Comparison of ENCODE assay signal across 11 cellular contexts in the genomic region with DNA sequence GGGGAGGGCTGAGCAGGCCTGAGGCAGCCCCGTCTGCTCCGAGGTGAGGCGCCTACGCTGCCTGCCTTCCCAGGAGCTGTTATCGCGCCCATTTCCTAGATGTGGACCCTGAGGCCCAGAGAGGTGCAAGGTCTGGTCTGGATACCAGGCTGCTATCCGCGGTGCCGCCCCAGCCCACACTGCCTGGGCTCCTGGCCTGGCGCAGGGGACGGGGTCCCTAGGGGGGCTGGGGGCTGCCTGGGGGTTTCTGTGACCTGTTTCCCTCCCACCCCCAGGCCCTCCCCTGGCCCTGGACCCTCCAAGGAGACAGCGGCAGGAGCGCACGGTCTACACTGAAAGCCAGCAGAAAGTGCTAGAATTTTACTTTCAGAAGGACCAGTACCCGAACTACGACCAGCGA. TPM values are rescaled to one million over a fixed set of nuclear protein-coding genes. Genes with fewer than 3 reads are reported as not detected.
"Had no signal": no experiment of that assay in that cellular context is flagged by ENCODE, and none has a peak within 500 bp of the region (broad histone marks: within the 10 kb centered on the region; RNA-seq: fewer than 3 reads in every experiment).

No MANE protein-coding gene starts in this region.

RNA-seq across cellular contexts. Expression of a gene that starts 0.8 kb away (rescaled TPM):
- total RNA-seq: OCI-LY7, PC-3, PC-9, Peyer's patch, Right ventricle myocardium inferior, Right ventricle myocardium superior, RPMI7951, SJCRH30, SJSA1, SK-MEL-5 had no signal
- polyA plus RNA-seq: SK-N-SH had no signal

RNA-seq across cellular contexts. Expression of a gene that starts 26.3 kb away (rescaled TPM):
- total RNA-seq: OCI-LY7, PC-3, PC-9, Right ventricle myocardium inferior, Right ventricle myocardium superior, RPMI7951, SJCRH30, SJSA1 had no signal
- polyA plus RNA-seq: SK-N-SH had no signal

RNA-seq across cellular contexts. Expression of a gene that starts 38.1 kb away (rescaled TPM):
- total RNA-seq: OCI-LY7, PC-3, PC-9, Peyer's patch, Right ventricle myocardium inferior, Right ventricle myocardium superior, RPMI7951, SJSA1, SK-MEL-5 had no signal
- polyA plus RNA-seq: SK-N-SH had no signal

RNA-seq across cellular contexts. Expression of a gene that starts 55.5 kb away (rescaled TPM):
- total RNA-seq: OCI-LY7, PC-3, PC-9, Peyer's patch, Right ventricle myocardium inferior, Right ventricle myocardium superior, RPMI7951, SJCRH30, SJSA1, SK-MEL-5 had no signal
- polyA plus RNA-seq: SK-N-SH had no signal
